28 cellular contexts compared by ENCODE assay signal in genomic region chr17:21361020-21361809, GRCh38. TPM values are rescaled to one million over a fixed set of nuclear protein-coding genes. Genes with fewer than 3 reads are reported as not detected.
"Had no signal": no experiment of that assay in that cellular context is flagged by ENCODE, and none has a peak within 500 bp of the region (broad histone marks: within the 10 kb centered on the region; RNA-seq: fewer than 3 reads in every experiment).

No MANE protein-coding gene starts in this region.

- DNase-seq: activated CD4-positive, alpha-beta memory T cell treated with anti-CD3 and anti-CD28 coated beads, Interleukin-2, amount 10 ng/mL, durations not matched to agents 7 days and 5 days; activated CD4-positive, alpha-beta T cell treated with anti-CD3 and anti-CD28 coated beads, Interleukin-2, amount 50 U/mL, for 1 hour; activated CD4-positive, CD25-positive, alpha-beta regulatory T cell; activated gamma-delta T cell; activated naive CD4-positive, alpha-beta T cell treated with anti-CD3 and anti-CD28 coated beads for 36 hours; activated T-cell treated with anti-CD3 and anti-CD28 coated beads for 4 hours; activated T-cell treated with anti-CD3 and anti-CD28 coated beads, Interleukin-2, amount 50 U/mL, for 48 hours; amygdala; KG1; NCI-H1092; NCI-H1417; NCI-H1930; NCI-H2171; NCI-H2227 treated with DMSO at 0.1 percent for 48 hours; NCI-H510A; NCI-H526 treated with DMSO at 0.1 percent for 48 hours; NCI-H82; PC-3; SIG-M5; T-helper 1 cell had no signal

- H3K9me3 Mint-ChIP-seq: activated CD4-positive, alpha-beta memory T cell treated with anti-CD3 and anti-CD28 coated beads, Interleukin-2, amount 10 ng/mL, durations not matched to agents 7 days and 5 days; activated naive CD4-positive, alpha-beta T cell treated with anti-CD3 and anti-CD28 coated beads for 36 hours; activated T-helper 17 cell treated with anti-CD3 and anti-CD28 coated beads, Interleukin-2, amount 50 U/mL, for 72 hours had no signal

- H3K27ac ChIP-seq: VCaP had no signal

- H3K27me3 Mint-ChIP-seq: activated CD4-positive, alpha-beta memory T cell treated with anti-CD3 and anti-CD28 coated beads, Interleukin-2, amount 10 ng/mL, durations not matched to agents 7 days and 5 days; activated naive CD8-positive, alpha-beta T cell; activated T-helper 17 cell treated with anti-CD3 and anti-CD28 coated beads, Interleukin-2, amount 50 U/mL, for 72 hours had no signal

- ATAC-seq: activated T-helper 17 cell treated with anti-CD3 and anti-CD28 coated beads, Interleukin-2, amount 50 U/mL, for 72 hours; PC-3 had no signal

- H3K4me3 Mint-ChIP-seq: activated CD4-positive, alpha-beta memory T cell treated with anti-CD3 and anti-CD28 coated beads, Interleukin-2, amount 10 ng/mL, durations not matched to agents 7 days and 5 days; activated naive CD4-positive, alpha-beta T cell treated with anti-CD3 and anti-CD28 coated beads for 36 hours; activated naive CD8-positive, alpha-beta T cell; activated T-helper 17 cell treated with anti-CD3 and anti-CD28 coated beads, Interleukin-2, amount 50 U/mL, for 72 hours; brain had no signal

- H3K4me1 Mint-ChIP-seq: activated CD4-positive, alpha-beta memory T cell treated with anti-CD3 and anti-CD28 coated beads, Interleukin-2, amount 10 ng/mL, durations not matched to agents 7 days and 5 days; activated T-helper 17 cell treated with anti-CD3 and anti-CD28 coated beads, Interleukin-2, amount 50 U/mL, for 72 hours had no signal

- FAIRE-seq: astrocyte, RCC 7860 had no signal

- H3K27ac Mint-ChIP-seq: activated CD4-positive, alpha-beta memory T cell treated with anti-CD3 and anti-CD28 coated beads, Interleukin-2, amount 10 ng/mL, durations not matched to agents 7 days and 5 days; activated naive CD4-positive, alpha-beta T cell treated with anti-CD3 and anti-CD28 coated beads for 36 hours; activated naive CD8-positive, alpha-beta T cell; activated T-helper 17 cell treated with anti-CD3 and anti-CD28 coated beads, Interleukin-2, amount 50 U/mL, for 72 hours had no signal

- H3K36me3 Mint-ChIP-seq: activated naive CD8-positive, alpha-beta T cell; brain had no signal

RNA-seq across cellular contexts. Expression of gene KCNJ12, which starts 14.9 kb away (rescaled TPM):
- total RNA-seq: activated CD4-positive, alpha-beta memory T cell treated with anti-CD3 and anti-CD28 coated beads, Interleukin-2, amount 10 ng/mL, durations not matched to agents 7 days and 5 days; activated CD8-positive, alpha-beta memory T cell treated with anti-CD3 and anti-CD28 coated beads for 36 hours; activated naive CD4-positive, alpha-beta T cell treated with anti-CD3 and anti-CD28 coated beads for 36 hours; T-helper 2 cell treated with Interferon-gamma antibody and Interleukin-4, amounts not matched to agents 100 ng/mL and 5 ng/mL, for 36 hours had no signal
